In genomic region chr2:128791120-128791982, GRCh38 we compare ENCODE assay signal across 22 cellular contexts.
A peak's percentile ranks its signal among the peaks of the same experiment; 100 is the strongest.
DNase-seq lines count a peak whose midpoint lies in the region; ATAC-seq and TF ChIP-seq lines count a peak whose summit lies in the region.
"Had no signal": no experiment of that assay in that cellular context is flagged by ENCODE, and none has a peak within 500 bp of the region (broad histone marks: within the 10 kb centered on the region; RNA-seq: fewer than 3 reads in every experiment).

No MANE protein-coding gene starts in this region.

- H3K36me3 ChIP-seq in endodermal cell (ENCODE audit: control insufficient read depth, insufficient read depth, low read length) (no peaks in the 10 kb centered on the region), neuronal stem cell (replicated peaks in 1 of 2; ENCODE audit: control insufficient read depth in 2 of 2, insufficient read depth in 2 of 2, low read length in 2 of 2) (no peaks in the 10 kb centered on the region)
- H3K36me3 ChIP-seq: upper lobe of left lung had no signal

- no peak overlapping the region for H3K4ac ChIP-seq in neuronal stem cell (ENCODE audit: low read length)

- H2BK15ac ChIP-seq in neuronal stem cell (ENCODE audit: low read length): no peak overlapping the region

- DNase-seq in stimulated activated naive CD8-positive, alpha-beta T cell treated with anti-CD3 and anti-CD28 coated beads, Interleukin-15, amount 100 ng/mL, for 72 hours: no peak
- DNase-seq in stimulated activated naive CD8-positive, alpha-beta T cell treated with anti-CD3 and anti-CD28 coated beads, Interleukin-15, Interleukin-2, amounts not matched to agents 100 U/mL and 50 U/mL, for 24 hours: no peak
- DNase-seq in endodermal cell (peak; percentile 37), neuronal stem cell (ENCODE audit: low spot score) (no peak), COLO668 (lab: John Stamatoyannopoulos, UW; ENCODE audit: unreplicated experiment) (no peak), OCI-M1 (lab: John Stamatoyannopoulos, UW) (no peak)
- no peak for DNase-seq in activated CD4-positive, alpha-beta T cell treated with anti-CD3 and anti-CD28 coated beads, Interleukin-2, amount 50 U/mL, for 1 hour
- DNase-seq: ACHN; activated CD4-positive, alpha-beta T cell treated with anti-CD3 and anti-CD28 coated beads for 36 hours; activated naive CD4-positive, alpha-beta T cell treated with anti-CD3 and anti-CD28 coated beads, Interleukin-2, amount 10 ng/mL, durations not matched to agents 7 days and 5 days; amniotic stem cell; C1 segment of cervical spinal cord; HCEC 1CT; IMR-90; mesendoderm; naive B cell; NCI-H1092 treated with DMSO at 0.1 percent for 48 hours; NCI-H187 treated with DMSO at 0.1 percent for 48 hours; NCI-H524 treated with DMSO at 0.1 percent for 48 hours had no signal

- no peak overlapping the region for H4K8ac ChIP-seq in neuronal stem cell (ENCODE audit: low read depth, low read length)

- H4K91ac ChIP-seq in neuronal stem cell (ENCODE audit: low read depth, low read length, poor library complexity): peak overlapping the region; percentile 14

- H3K36me3 Mint-ChIP-seq in endodermal cell (ENCODE audit: low read depth): no peaks in the 10 kb centered on the region
- H3K36me3 Mint-ChIP-seq: activated naive CD4-positive, alpha-beta T cell treated with anti-CD3 and anti-CD28 coated beads, Interleukin-2, amount 10 ng/mL, durations not matched to agents 7 days and 5 days; naive B cell had no signal

- H3K4me1 ChIP-seq in endodermal cell (ENCODE audit: control insufficient read depth, insufficient read depth, low read length): peaks cover 6% of the 10 kb centered on the region
- H3K4me1 ChIP-seq in neuronal stem cell (ENCODE audit: control insufficient read depth in 2 of 2, insufficient read depth in 1 of 2, low read depth in 1 of 2, low read length in 2 of 2): peaks cover 13 to 17% of the 10 kb centered on the region in 2 donors
- H3K4me1 ChIP-seq: upper lobe of left lung had no signal

- no peak overlapping the region for H3K9ac ChIP-seq in endodermal cell (ENCODE audit: extremely low read depth, low read length, poor library complexity, severe bottlenecking)
- H3K9ac ChIP-seq in neuronal stem cell (ENCODE audit: low read depth, low read length, poor library complexity): no peak overlapping the region

- H3K4me2 ChIP-seq in neuronal stem cell (ENCODE audit: insufficient read depth, low read length, poor library complexity, severe bottlenecking): no peak overlapping the region

- H3K4me3 ChIP-seq in endodermal cell (ENCODE audit: low read length) (no peak overlapping the region), neuronal stem cell (ENCODE audit: low read length in 2 of 2) (no peak overlapping the region)
- H3K4me3 ChIP-seq: upper lobe of left lung had no signal

- peak overlapping the region; percentile 15 for H2AK5ac ChIP-seq in neuronal stem cell (ENCODE audit: low read depth, low read length)

- H3K9me3 ChIP-seq in endodermal cell (ENCODE audit: control insufficient read depth, low read length): no peaks in the 10 kb centered on the region
- H3K9me3 ChIP-seq in neuronal stem cell (replicated peaks in 1 of 2; ENCODE audit: control insufficient read depth in 2 of 2, insufficient read depth in 1 of 2, low read depth in 1 of 2, low read length in 2 of 2): peaks cover 0 to 11% of the 10 kb centered on the region in 2 donors
- H3K9me3 ChIP-seq: upper lobe of left lung had no signal

- no peak for TF ChIP-seq CTCF in endodermal cell (conservative IDR thresholded peaks at IDR 0.05)

- H3K23ac ChIP-seq in neuronal stem cell (ENCODE audit: low read depth, low read length, poor library complexity): peak overlapping the region; percentile 18

- peak overlapping the region; percentile 66 for H3K18ac ChIP-seq in neuronal stem cell (ENCODE audit: low read length)

- H2AFZ ChIP-seq in neuronal stem cell (ENCODE audit: low read length): peak overlapping the region; percentile 83

- H3K27ac Mint-ChIP-seq in stimulated activated naive CD8-positive, alpha-beta T cell treated with anti-CD3 and anti-CD28 coated beads, Interleukin-15, amount 100 ng/mL, for 72 hours: no peak overlapping the region
- no peak overlapping the region for H3K27ac Mint-ChIP-seq in endodermal cell
- H3K27ac Mint-ChIP-seq: activated CD4-positive, alpha-beta T cell treated with anti-CD3 and anti-CD28 coated beads for 36 hours; activated naive CD4-positive, alpha-beta T cell treated with anti-CD3 and anti-CD28 coated beads, Interleukin-2, amount 10 ng/mL, durations not matched to agents 7 days and 5 days; activated T-helper 1 cell treated with anti-CD3 and anti-CD28 coated beads, Interleukin-12 subunit alpha, Interleukin-12 subunit beta, Interleukin-2, Interleukin-4 antibody, amounts not matched to agents 30 ng/mL and 10 ng/mL and 1 ng/mL, durations not matched to agents 14 hours and 24 hours and 36 hours; T-helper 1 cell treated with Interleukin-12 subunit alpha and Interleukin-12 subunit beta and Interleukin-4 antibody, amounts not matched to agents 30 μg/mL and 1 μg/mL, for 36 hours had no signal

- no peak overlapping the region for H2BK5ac ChIP-seq in neuronal stem cell (ENCODE audit: low read length)

- peak overlapping the region; percentile 22 for H3K27ac ChIP-seq in endodermal cell (ENCODE audit: low read depth, low read length)
- no peak overlapping the region for H3K27ac ChIP-seq in neuronal stem cell (replicated peaks; ENCODE audit: low read length)
- H3K27ac ChIP-seq: upper lobe of left lung had no signal

- no peak overlapping the region for H2BK12ac ChIP-seq in neuronal stem cell (ENCODE audit: low read length)

- H3K9me3 Mint-ChIP-seq in stimulated activated naive CD8-positive, alpha-beta T cell treated with anti-CD3 and anti-CD28 coated beads, Interleukin-15, amount 100 ng/mL, for 72 hours: peaks cover 7 to 11% of the 10 kb centered on the region in 2 donors
- H3K9me3 Mint-ChIP-seq in endodermal cell: no peaks in the 10 kb centered on the region

- H2BK120ac ChIP-seq in neuronal stem cell (ENCODE audit: low read depth, low read length): no peak overlapping the region

- no peaks in the 10 kb centered on the region for H3K27me3 ChIP-seq in endodermal cell (ENCODE audit: control insufficient read depth, insufficient read depth, low read length, poor library complexity, severe bottlenecking)
- peaks cover 0 to 1% (median 0%) of the 10 kb centered on the region in 3 experiments for H3K27me3 ChIP-seq in neuronal stem cell (ENCODE audit: control insufficient read depth in 3 of 3, insufficient read depth in 3 of 3, low read depth in 1 of 3, low read length in 3 of 3)
- H3K27me3 ChIP-seq: upper lobe of left lung had no signal

- WGBS in endodermal cell (ENCODE audit: insufficient coverage in 1 of 2, insufficient read length in 1 of 2), 2 experiments: 91 to 93% methylated on average over 17 to 24 of the region's 24 CpGs
- WGBS in neuronal stem cell (ENCODE audit: extremely low coverage in 2 of 2, insufficient read length in 2 of 2, insufficient replicate concordance in 1 of 2), 2 donors: no CpG with 5 or more reads among the region's 24 CpGs

- H3K4me1 Mint-ChIP-seq in stimulated activated naive CD8-positive, alpha-beta T cell treated with anti-CD3 and anti-CD28 coated beads, Interleukin-15, amount 100 ng/mL, for 72 hours: no peaks in the 10 kb centered on the region
- H3K4me1 Mint-ChIP-seq in endodermal cell: peaks cover 16% of the 10 kb centered on the region
- H3K4me1 Mint-ChIP-seq: activated CD4-positive, alpha-beta T cell treated with anti-CD3 and anti-CD28 coated beads for 36 hours; activated naive CD4-positive, alpha-beta T cell treated with anti-CD3 and anti-CD28 coated beads, Interleukin-2, amount 10 ng/mL, durations not matched to agents 7 days and 5 days had no signal

- peak; percentile 33 for ATAC-seq in stimulated activated naive CD8-positive, alpha-beta T cell treated with anti-CD3 and anti-CD28 coated beads, Interleukin-15, amount 100 ng/mL, for 72 hours
- no peak for ATAC-seq in stimulated activated naive CD8-positive, alpha-beta T cell treated with anti-CD3 and anti-CD28 coated beads, Interleukin-15, Interleukin-2, amounts not matched to agents 100 U/mL and 50 U/mL, for 24 hours
- ATAC-seq: activated CD4-positive, alpha-beta T cell treated with anti-CD3 and anti-CD28 coated beads for 36 hours had no signal

- no peak overlapping the region for H3K14ac ChIP-seq in neuronal stem cell (ENCODE audit: low read length)

- no peak overlapping the region for H3K4me3 Mint-ChIP-seq in stimulated activated naive CD8-positive, alpha-beta T cell treated with anti-CD3 and anti-CD28 coated beads, Interleukin-15, amount 100 ng/mL, for 72 hours
- no peak overlapping the region for H3K4me3 Mint-ChIP-seq in endodermal cell
- H3K4me3 Mint-ChIP-seq: activated CD4-positive, alpha-beta T cell treated with anti-CD3 and anti-CD28 coated beads for 36 hours; activated naive CD4-positive, alpha-beta T cell treated with anti-CD3 and anti-CD28 coated beads, Interleukin-2, amount 10 ng/mL, durations not matched to agents 7 days and 5 days; activated T-helper 1 cell treated with anti-CD3 and anti-CD28 coated beads, Interleukin-12 subunit alpha, Interleukin-12 subunit beta, Interleukin-2, Interleukin-4 antibody, amounts not matched to agents 30 ng/mL and 10 ng/mL and 1 ng/mL, durations not matched to agents 14 hours and 24 hours and 36 hours; naive B cell; T-helper 1 cell treated with Interleukin-12 subunit alpha and Interleukin-12 subunit beta and Interleukin-4 antibody, amounts not matched to agents 30 μg/mL and 1 μg/mL, for 36 hours had no signal

- no peaks in the 10 kb centered on the region for H3K79me1 ChIP-seq in neuronal stem cell (ENCODE audit: low read depth, low read length)

- H3K27me3 Mint-ChIP-seq in stimulated activated naive CD8-positive, alpha-beta T cell treated with anti-CD3 and anti-CD28 coated beads, Interleukin-15, amount 100 ng/mL, for 72 hours: no peaks in the 10 kb centered on the region
- no peaks in the 10 kb centered on the region for H3K27me3 Mint-ChIP-seq in endodermal cell (ENCODE audit: insufficient read depth)
- H3K27me3 Mint-ChIP-seq: activated CD4-positive, alpha-beta T cell treated with anti-CD3 and anti-CD28 coated beads for 36 hours; activated naive CD4-positive, alpha-beta T cell treated with anti-CD3 and anti-CD28 coated beads, Interleukin-2, amount 10 ng/mL, durations not matched to agents 7 days and 5 days had no signal
